1 cellular context compared by ENCODE assay signal in genomic region chr11:13782395-13783080, GRCh38.
TF ChIP-seq lines count a peak whose summit lies in the region.

No MANE protein-coding gene starts in this region.

TF ChIP-seq in K562, 482 proteins besides CTCF, POLR2A, EP300 and RAD21 (continued from another document and continues in another):
- no peak for TF ChIP-seq E2F8 (IDR thresholded peaks at IDR 0.05; ENCODE audit: low read depth, partially characterized antibody)
- no peak for TF ChIP-seq NCOA4 (IDR thresholded peaks at IDR 0.05; ENCODE audit: partially characterized antibody)
- no peak for TF ChIP-seq SNRNP70 (optimal IDR thresholded peaks at IDR 0.05; ENCODE audit: low read depth, low read length)
- no peak for TF ChIP-seq THAP12 (CRISPR knock-in tag; IDR thresholded peaks at IDR 0.05)
- no peak for TF ChIP-seq SMAD3 (CRISPR knock-in tag; conservative IDR thresholded peaks at IDR 0.05)
- TF ChIP-seq BMI1 (IDR thresholded peaks at IDR 0.05; ENCODE audit: low read length) = no peak
- TF ChIP-seq ZNF431 (CRISPR knock-in tag; IDR thresholded peaks at IDR 0.05) = no peak
- TF ChIP-seq PREB (CRISPR knock-in tag; IDR thresholded peaks at IDR 0.05) = no peak
- no peak for TF ChIP-seq ZNF740 (CRISPR knock-in tag; IDR thresholded peaks at IDR 0.05)
- TF ChIP-seq ZNF740 (tag; IDR thresholded peaks at IDR 0.05) = no peak
- no peak for TF ChIP-seq ETV6 (IDR thresholded peaks at IDR 0.05; ENCODE audit: borderline replicate concordance in 1 of 2, low read depth in 2 of 2, low read length in 1 of 2)
- TF ChIP-seq ETV6 (CRISPR knock-in tag; IDR thresholded peaks at IDR 0.05; ENCODE audit: borderline replicate concordance) = no peak
- no peak for TF ChIP-seq ZC3H4 (CRISPR knock-in tag; IDR thresholded peaks at IDR 0.05; ENCODE audit: borderline replicate concordance)
- TF ChIP-seq SAFB (IDR thresholded peaks at IDR 0.05; ENCODE audit: borderline replicate concordance, low read depth, low read length) = no peak
- TF ChIP-seq MTF1 (CRISPR knock-in tag; IDR thresholded peaks at IDR 0.05; ENCODE audit: borderline replicate concordance) = no peak
- TF ChIP-seq RBM22 (IDR thresholded peaks at IDR 0.05; ENCODE audit: low read depth, low read length, poor library complexity, severe bottlenecking) = no peak
- TF ChIP-seq FOXM1 (IDR thresholded peaks at IDR 0.05; ENCODE audit: low read depth) = no peak
- no peak for TF ChIP-seq FOXM1 (CRISPR knock-in tag; IDR thresholded peaks at IDR 0.05; ENCODE audit: low read depth)
- no peak for TF ChIP-seq ARNT (IDR thresholded peaks at IDR 0.05)
- TF ChIP-seq ZNF830 (CRISPR knock-in tag; IDR thresholded peaks at IDR 0.05) = no peak
- no peak for TF ChIP-seq TCF7L2 (IDR thresholded peaks at IDR 0.05; ENCODE audit: low read depth, low read length)
- TF ChIP-seq SIX5 (IDR thresholded peaks at IDR 0.05; ENCODE audit: borderline replicate concordance in 1 of 2, insufficient read depth in 1 of 2, low read depth in 1 of 2, low read length in 2 of 2) = no peak
- no peak for TF ChIP-seq TCF15 (CRISPR knock-in tag; IDR thresholded peaks at IDR 0.05)
- no peak for TF ChIP-seq YY1 (IDR thresholded peaks at IDR 0.05; ENCODE audit: borderline replicate concordance in 1 of 3, control insufficient read depth in 1 of 3, extremely low read depth in 1 of 3, insufficient read depth in 3 of 3, insufficient read length in 1 of 3, insufficient replicate concordance in 2 of 3, low read depth in 1 of 3, low read length in 2 of 3)
- no peak for TF ChIP-seq DMBX1 (CRISPR knock-in tag; IDR thresholded peaks at IDR 0.05; ENCODE audit: borderline replicate concordance)
- no peak for TF ChIP-seq PHF20 (IDR thresholded peaks at IDR 0.05; ENCODE audit: partially characterized antibody)
- no peak for TF ChIP-seq TGIF2 (CRISPR knock-in tag; IDR thresholded peaks at IDR 0.05)
- TF ChIP-seq RFX5 (IDR thresholded peaks at IDR 0.05; ENCODE audit: low read depth, low read length) = no peak
- TF ChIP-seq BRF2 (IDR thresholded peaks at IDR 0.05; ENCODE audit: borderline replicate concordance, insufficient read depth, insufficient read length) = no peak
- no peak for TF ChIP-seq BACH1 (tag; IDR thresholded peaks at IDR 0.05)
- TF ChIP-seq FOSL1 (tag; conservative IDR thresholded peaks at IDR 0.05) = no peak
- no peak for TF ChIP-seq MECOM (CRISPR knock-in tag; IDR thresholded peaks at IDR 0.05)
- TF ChIP-seq ZNF318 (IDR thresholded peaks at IDR 0.05; ENCODE audit: borderline replicate concordance in 1 of 2, low read depth in 1 of 2) = no peak
- TF ChIP-seq TAF15 (IDR thresholded peaks at IDR 0.05; ENCODE audit: low read depth, low read length) = no peak
- no peak for TF ChIP-seq CREB1 (IDR thresholded peaks at IDR 0.05)
- no peak for TF ChIP-seq CREB1 (CRISPR knock-in tag; IDR thresholded peaks at IDR 0.05)
- TF ChIP-seq HMBOX1 (IDR thresholded peaks at IDR 0.05) = no peak
- TF ChIP-seq ZFP91 (CRISPR knock-in tag; IDR thresholded peaks at IDR 0.05) = no peak
- no peak for TF ChIP-seq ZNF311 (CRISPR knock-in tag; IDR thresholded peaks at IDR 0.05)
- TF ChIP-seq ARHGAP35 (IDR thresholded peaks at IDR 0.05; ENCODE audit: partially characterized antibody) = no peak
- no peak for TF ChIP-seq ERF (CRISPR knock-in tag; IDR thresholded peaks at IDR 0.05)
- TF ChIP-seq KLF16 (IDR thresholded peaks at IDR 0.05) = no peak
- TF ChIP-seq RNF2 (IDR thresholded peaks at IDR 0.05) = no peak
- TF ChIP-seq SRF (CRISPR knock-in tag; IDR thresholded peaks at IDR 0.05) = no peak
